ENCODE assay signal across 18 cellular contexts in the genomic region with DNA sequence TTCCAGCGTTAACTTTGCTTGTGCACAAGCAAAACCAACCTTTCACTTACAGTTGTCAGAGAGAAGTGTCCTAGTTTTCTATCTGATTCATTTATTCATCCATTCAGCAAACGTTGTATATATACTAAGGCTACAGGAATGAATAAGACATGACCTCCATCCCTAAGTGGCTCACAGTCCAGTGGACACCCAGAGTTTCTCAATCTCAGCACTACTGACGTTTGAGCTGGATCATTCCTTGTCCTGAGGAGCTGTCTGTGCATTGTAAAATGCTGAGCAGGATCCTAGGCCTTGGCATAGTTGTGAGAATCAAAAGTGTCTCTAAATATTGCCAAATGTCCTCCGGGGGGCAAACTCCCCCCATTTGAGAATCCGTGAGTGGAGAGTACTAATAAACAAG.
"Had no signal": no experiment of that assay in that cellular context is flagged by ENCODE, and none has a peak within 500 bp of the region (broad histone marks: within the 10 kb centered on the region; RNA-seq: fewer than 3 reads in every experiment).

No MANE protein-coding gene starts in this region.

- H3K4me1 Mint-ChIP-seq: activated naive CD8-positive, alpha-beta T cell treated with anti-CD3 and anti-CD28 coated beads for 36 hours; memory B cell; natural killer cell; stimulated activated effector memory CD8-positive, alpha-beta T cell treated with anti-CD3 and anti-CD28 coated beads, Interleukin-12 subunit alpha, Interleukin-12 subunit beta, amount 100 ng/mL, for 72 hours had no signal

- H3K36me3 Mint-ChIP-seq: activated naive CD8-positive, alpha-beta T cell treated with anti-CD3 and anti-CD28 coated beads for 36 hours; memory B cell; natural killer cell; stimulated activated effector memory CD8-positive, alpha-beta T cell treated with anti-CD3 and anti-CD28 coated beads, Interleukin-12 subunit alpha, Interleukin-12 subunit beta, amount 100 ng/mL, for 72 hours had no signal

- H3K9me3 Mint-ChIP-seq: effector memory CD8-positive, alpha-beta T cell; natural killer cell had no signal

- H3K27ac Mint-ChIP-seq: activated naive CD8-positive, alpha-beta T cell treated with anti-CD3 and anti-CD28 coated beads for 36 hours; activated T-cell treated with anti-CD3 and anti-CD28 coated beads, Interleukin-2, amount 50 U/mL, for 72 hours; effector memory CD8-positive, alpha-beta T cell; memory B cell; natural killer cell; stimulated activated effector memory CD8-positive, alpha-beta T cell treated with anti-CD3 and anti-CD28 coated beads, Interleukin-12 subunit alpha, Interleukin-12 subunit beta, amount 100 ng/mL, for 72 hours; WTC11 had no signal

- H3K4me3 Mint-ChIP-seq: activated naive CD8-positive, alpha-beta T cell treated with anti-CD3 and anti-CD28 coated beads for 36 hours; activated T-cell treated with anti-CD3 and anti-CD28 coated beads, Interleukin-2, amount 50 U/mL, for 72 hours; effector memory CD8-positive, alpha-beta T cell; memory B cell; natural killer cell; stimulated activated effector memory CD8-positive, alpha-beta T cell treated with anti-CD3 and anti-CD28 coated beads, Interleukin-12 subunit alpha, Interleukin-12 subunit beta, amount 100 ng/mL, for 72 hours; WTC11 had no signal

- DNase-seq: activated CD4-positive, alpha-beta T cell treated with anti-CD3 and anti-CD28 coated beads for 48 hours; activated CD8-positive, alpha-beta memory T cell treated with anti-CD3 and anti-CD28 coated beads, Interleukin-2, amount 50 U/mL, for 48 hours; activated gamma-delta T cell treated with Interleukin-2 at 50 U/mL for 16 hours; activated naive CD8-positive, alpha-beta T cell treated with anti-CD3 and anti-CD28 coated beads for 36 hours; activated T-cell treated with anti-CD3 and anti-CD28 coated beads, Interleukin-2, amount 50 U/mL, for 72 hours; anterior cingulate cortex; brain microvascular endothelial cell; dermis blood vessel endothelial cell; effector memory CD8-positive, alpha-beta T cell; foreskin keratinocyte; glutamatergic neuron; hypothalamus; kidney glomerular epithelial cell; left ventricle myocardium superior; natural killer cell had no signal

- ATAC-seq: activated T-cell treated with anti-CD3 and anti-CD28 coated beads, Interleukin-2, amount 50 U/mL, for 72 hours; effector memory CD8-positive, alpha-beta T cell; foreskin keratinocyte; left ventricle myocardium superior; natural killer cell; stimulated activated effector memory CD8-positive, alpha-beta T cell treated with anti-CD3 and anti-CD28 coated beads, Interleukin-12 subunit alpha, Interleukin-12 subunit beta, amount 100 ng/mL, for 72 hours; WTC11 had no signal
